In genomic region chr10:114520453-114520852, GRCh38 we compare ENCODE assay signal across 8 cellular contexts.
DNase-seq lines count a peak whose midpoint lies in the region; ATAC-seq and FAIRE-seq lines count a peak whose summit lies in the region.

No MANE protein-coding gene starts in this region.

- H3K27ac Mint-ChIP-seq in activated naive CD4-positive, alpha-beta T cell treated with anti-CD3 and anti-CD28 coated beads, Interleukin-2, amount 10 ng/mL, durations not matched to agents 7 days and 5 days: peak overlapping the region; percentile 38
- peak overlapping the region; percentile 66 for H3K27ac Mint-ChIP-seq in activated CD8-positive, alpha-beta T cell treated with anti-CD3 and anti-CD28 coated beads, Interleukin-2, amount 10 ng/mL, durations not matched to agents 7 days and 5 days

- ATAC-seq in activated CD8-positive, alpha-beta T cell treated with anti-CD3 and anti-CD28 coated beads, Interleukin-2, amount 10 ng/mL, durations not matched to agents 7 days and 5 days: no peak
- ATAC-seq in GM19452 (IDR thresholded peaks at IDR 0.05; ENCODE audit: unreplicated experiment): no peak

- POLR2A ChIA-PET in activated CD8-positive, alpha-beta T cell treated with anti-CD3 and anti-CD28 coated beads, Interleukin-2, amount 10 ng/mL, durations not matched to agents 7 days and 5 days (lab: Charles Lee): interaction anchor here (0.9 to 1.9 kb wide), 2 partner anchors 21 to 302 kb away, joined by 3 to 10 read pairs; no protein-coding TSS in a partner anchor

- DNase-seq in activated naive CD4-positive, alpha-beta T cell treated with anti-CD3 and anti-CD28 coated beads, Interleukin-2, amount 10 ng/mL, durations not matched to agents 7 days and 5 days: no peak
- DNase-seq in activated naive CD4-positive, alpha-beta T cell (lab: John Stamatoyannopoulos, UW): no peak
- DNase-seq in activated CD8-positive, alpha-beta T cell treated with anti-CD3 and anti-CD28 coated beads, Interleukin-2, amount 10 ng/mL, durations not matched to agents 7 days and 5 days: no peak
- DNase-seq in iris pigment epithelial cell (ENCODE audit: low read depth): peak; percentile 84
- peak; percentile 39 for DNase-seq in urothelium cell line (ENCODE audit: low spot score)
- DNase-seq in H7: no peak
- DNase-seq in AML-193 (lab: John Stamatoyannopoulos, UW): no peak

- H3K4me3 ChIP-seq in H7 (ENCODE audit: insufficient read depth, low read depth, low read length): no peak overlapping the region

- no peak for FAIRE-seq in urothelium cell line (lab: Jason Lieb, UNC)

- CTCF ChIA-PET in activated naive CD4-positive, alpha-beta T cell treated with anti-CD3 and anti-CD28 coated beads, Interleukin-2, amount 10 ng/mL, durations not matched to agents 7 days and 5 days (lab: Charles Lee): interaction anchor here (0.9 to 15.9 kb wide), 6 partner anchors 16 to 49 kb away, joined by 3 to 184 read pairs (median 5); no protein-coding TSS in a partner anchor
- CTCF ChIA-PET in activated CD8-positive, alpha-beta T cell treated with anti-CD3 and anti-CD28 coated beads, Interleukin-2, amount 10 ng/mL, durations not matched to agents 7 days and 5 days (lab: Charles Lee): interaction anchor here (0.7 to 18.7 kb wide), 4 partner anchors 20 to 48 kb away, joined by 3 to 421 read pairs (median 138); no protein-coding TSS in a partner anchor

- no peaks in the 10 kb centered on the region for H3K36me3 ChIP-seq in H7 (replicated peaks; ENCODE audit: control insufficient read depth, insufficient read depth, low read length)

- no peaks in the 10 kb centered on the region for H3K27me3 Mint-ChIP-seq in activated naive CD4-positive, alpha-beta T cell treated with anti-CD3 and anti-CD28 coated beads, Interleukin-2, amount 10 ng/mL, durations not matched to agents 7 days and 5 days
- H3K27me3 Mint-ChIP-seq in activated CD8-positive, alpha-beta T cell treated with anti-CD3 and anti-CD28 coated beads, Interleukin-2, amount 10 ng/mL, durations not matched to agents 7 days and 5 days (ENCODE audit: low read depth): no peaks in the 10 kb centered on the region

- no peaks in the 10 kb centered on the region for H3K27me3 ChIP-seq in H7 (ENCODE audit: control insufficient read depth, insufficient read depth, low read length)

- H3K9me3 Mint-ChIP-seq in activated naive CD4-positive, alpha-beta T cell treated with anti-CD3 and anti-CD28 coated beads, Interleukin-2, amount 10 ng/mL, durations not matched to agents 7 days and 5 days: no peaks in the 10 kb centered on the region
- no peaks in the 10 kb centered on the region for H3K9me3 Mint-ChIP-seq in activated CD8-positive, alpha-beta T cell treated with anti-CD3 and anti-CD28 coated beads, Interleukin-2, amount 10 ng/mL, durations not matched to agents 7 days and 5 days (ENCODE audit: insufficient read depth)

- peaks cover 97% of the 10 kb centered on the region for H3K4me1 Mint-ChIP-seq in activated naive CD4-positive, alpha-beta T cell treated with anti-CD3 and anti-CD28 coated beads, Interleukin-2, amount 10 ng/mL, durations not matched to agents 7 days and 5 days
- H3K4me1 Mint-ChIP-seq in activated CD8-positive, alpha-beta T cell treated with anti-CD3 and anti-CD28 coated beads, Interleukin-2, amount 10 ng/mL, durations not matched to agents 7 days and 5 days (ENCODE audit: low read depth): peaks cover 96% of the 10 kb centered on the region

- H3K36me3 Mint-ChIP-seq in activated naive CD4-positive, alpha-beta T cell treated with anti-CD3 and anti-CD28 coated beads, Interleukin-2, amount 10 ng/mL, durations not matched to agents 7 days and 5 days: peaks cover 63% of the 10 kb centered on the region
- H3K36me3 Mint-ChIP-seq in activated CD8-positive, alpha-beta T cell treated with anti-CD3 and anti-CD28 coated beads, Interleukin-2, amount 10 ng/mL, durations not matched to agents 7 days and 5 days (ENCODE audit: low read depth): peaks cover 22% of the 10 kb centered on the region

- peak overlapping the region; percentile 21 for H3K4me3 Mint-ChIP-seq in activated naive CD4-positive, alpha-beta T cell treated with anti-CD3 and anti-CD28 coated beads, Interleukin-2, amount 10 ng/mL, durations not matched to agents 7 days and 5 days
- H3K4me3 Mint-ChIP-seq in activated CD8-positive, alpha-beta T cell treated with anti-CD3 and anti-CD28 coated beads, Interleukin-2, amount 10 ng/mL, durations not matched to agents 7 days and 5 days: peak overlapping the region; percentile 34

Comparison
In these comparisons a context has a peak if more than half of its experiments do, and no peak if none do; other contexts are left out.
1. DNase-seq: peak in iris pigment epithelial cell (single experiment) and urothelium cell line (single experiment); none in activated naive CD4-positive, alpha-beta T cell treated with anti-CD3 and anti-CD28 coated beads, Interleukin-2, amount 10 ng/mL, durations not matched to agents 7 days and 5 days (single experiment), activated naive CD4-positive, alpha-beta T cell (0 of 4), activated CD8-positive, alpha-beta T cell treated with anti-CD3 and anti-CD28 coated beads, Interleukin-2, amount 10 ng/mL, durations not matched to agents 7 days and 5 days (single experiment), H7 (single experiment) and AML-193 (0 of 2).